Comparison of ENCODE assay signal across 12 cellular contexts in the genomic region with DNA sequence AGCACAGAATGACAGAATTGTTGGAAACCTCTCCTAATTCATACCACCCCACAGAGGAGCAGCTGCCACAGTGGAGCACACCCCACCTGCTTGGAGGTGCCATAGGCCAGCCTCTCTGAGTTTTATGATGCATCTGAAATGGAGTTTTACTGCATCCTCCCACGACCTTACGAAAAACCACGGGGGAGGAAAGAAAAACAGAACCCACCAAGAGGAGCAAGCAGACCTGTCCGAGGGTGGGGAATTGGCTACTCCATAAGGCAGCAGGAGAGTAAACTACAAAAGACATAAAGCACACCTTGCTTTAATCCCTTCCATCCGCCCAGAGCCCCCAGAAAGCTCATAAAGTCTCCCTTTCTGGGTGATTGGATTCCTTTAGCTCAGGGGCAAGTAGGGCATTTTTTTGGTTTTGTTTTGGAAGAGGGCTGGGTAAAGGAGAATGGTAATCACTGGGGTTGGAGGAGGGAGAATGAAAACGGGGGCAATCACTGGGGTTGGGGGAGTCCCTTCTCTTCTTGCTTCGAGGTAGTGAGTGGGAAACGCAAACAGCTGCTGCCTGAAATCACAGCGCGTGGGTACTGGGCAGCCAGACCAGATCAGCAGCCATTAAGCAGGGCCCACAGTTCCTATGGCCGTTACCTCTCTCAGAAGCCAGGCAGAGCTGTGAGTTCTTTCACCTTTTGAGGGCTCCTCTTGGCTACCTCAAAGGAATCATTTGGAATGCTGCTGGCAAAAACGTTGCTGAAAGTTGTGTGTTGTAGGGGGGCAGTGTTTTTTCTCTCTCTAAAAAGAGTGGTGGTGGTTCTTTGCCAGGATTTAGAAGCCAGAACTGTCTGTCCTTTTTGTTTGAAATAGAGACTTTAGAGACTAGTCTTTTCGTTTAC.
DNase-seq lines count a peak whose midpoint lies in the region; ATAC-seq and TF ChIP-seq lines count a peak whose summit lies in the region.
"Had no signal": no experiment of that assay in that cellular context is flagged by ENCODE, and none has a peak within 500 bp of the region (broad histone marks: within the 10 kb centered on the region; RNA-seq: fewer than 3 reads in every experiment).

No MANE protein-coding gene starts in this region.

- peaks cover 14% of the 10 kb centered on the region for H3K4me1 Mint-ChIP-seq in T-helper 1 cell treated with Interleukin-12 subunit alpha and Interleukin-12 subunit beta and Interleukin-4 antibody, amounts not matched to agents 30 μg/mL and 1 μg/mL, for 36 hours (ENCODE audit: low read depth)
- peaks cover 48 to 62% (median 58%) of the 10 kb centered on the region in 3 donors for H3K4me1 Mint-ChIP-seq in naive B cell
- H3K4me1 Mint-ChIP-seq: central memory CD8-positive, alpha-beta T cell had no signal

- no peak for TF ChIP-seq POLR2A in body of pancreas (IDR thresholded peaks at IDR 0.05)

- H3K9me3 ChIP-seq in body of pancreas (no peaks in the 10 kb centered on the region), thoracic aorta (no peaks in the 10 kb centered on the region)

- 71 to 74% methylated on average over 12 to 13 of the region's 13 CpGs for WGBS in body of pancreas, 2 donors

- no peaks in the 10 kb centered on the region for H3K36me3 ChIP-seq in body of pancreas (replicated peaks in 1 of 2; ENCODE audit: insufficient read depth in 1 of 2, low read depth in 2 of 2)
- H3K36me3 ChIP-seq in thoracic aorta, result no peaks in the 10 kb centered on the region

- ATAC-seq in body of pancreas, result no peak
- peak; percentile 37 to 58 for ATAC-seq in naive B cell (ENCODE audit: low read depth in 2 of 2)
- no peak for ATAC-seq in thoracic aorta (ENCODE audit: insufficient number of reproducible peaks, low FRiP score, low read depth)
- no peak for ATAC-seq in HG03439 (IDR thresholded peaks at IDR 0.05; ENCODE audit: unreplicated experiment)
- no peak for ATAC-seq in left colon

- TF ChIP-seq CTCF in body of pancreas (IDR thresholded peaks at IDR 0.05) (no peak), thoracic aorta (IDR thresholded peaks at IDR 0.05) (no peak)

- no peaks in the 10 kb centered on the region for H3K9me3 Mint-ChIP-seq in T-helper 1 cell treated with Interleukin-12 subunit alpha and Interleukin-12 subunit beta and Interleukin-4 antibody, amounts not matched to agents 30 μg/mL and 1 μg/mL, for 36 hours
- peaks cover 0 to 2% (median 0%) of the 10 kb centered on the region in 7 donors for H3K9me3 Mint-ChIP-seq in naive B cell
- H3K9me3 Mint-ChIP-seq: activated CD4-positive, alpha-beta T cell treated with anti-CD3 and anti-CD28 coated beads, Interleukin-2, amount 10 ng/mL, durations not matched to agents 24 days and 14 days; central memory CD8-positive, alpha-beta T cell had no signal

- H3K27ac ChIP-seq in body of pancreas (peak overlapping the region; percentile 16 to 58 (median 34)), thoracic aorta (peak overlapping the region; percentile 73 to 86)
- H3K27ac ChIP-seq: 22Rv1 had no signal

- H3K4me3 ChIP-seq in body of pancreas (no peak overlapping the region), thoracic aorta (no peak overlapping the region)

- no peaks in the 10 kb centered on the region for H3K27me3 Mint-ChIP-seq in T-helper 1 cell treated with Interleukin-12 subunit alpha and Interleukin-12 subunit beta and Interleukin-4 antibody, amounts not matched to agents 30 μg/mL and 1 μg/mL, for 36 hours (ENCODE audit: low read depth)
- H3K27me3 Mint-ChIP-seq in naive B cell, result no peaks in the 10 kb centered on the region
- H3K27me3 Mint-ChIP-seq: activated CD4-positive, alpha-beta T cell treated with anti-CD3 and anti-CD28 coated beads, Interleukin-2, amount 10 ng/mL, durations not matched to agents 24 days and 14 days; central memory CD8-positive, alpha-beta T cell had no signal

- H3K4me1 ChIP-seq in body of pancreas (peaks cover 31% of the 10 kb centered on the region), thoracic aorta (ENCODE audit: control insufficient read depth in 1 of 2, low read depth in 2 of 2) (peaks cover 13 to 33% of the 10 kb centered on the region in 2 donors)

- intact Hi-C loops in body of pancreas (cut with DNase I) (no loop called here), left colon (cut with DNase I, micrococcal nuclease) (no loop called here)

- DNase-seq in T-helper 1 cell, result no peak
- no peak for DNase-seq in body of pancreas
- DNase-seq in naive B cell, result no peak
- DNase-seq in thoracic aorta (ENCODE audit: low spot score), result no peak
- DNase-seq in NOMO-1 treated with DMSO at 0.1 percent for 48 hours (lab: John Stamatoyannopoulos, UW; ENCODE audit: unreplicated experiment), result no peak
- DNase-seq in left colon, result no peak
- DNase-seq: activated CD4-positive, alpha-beta T cell treated with anti-CD3 and anti-CD28 coated beads, Interleukin-2, amount 10 ng/mL, durations not matched to agents 24 days and 14 days; NCI-H1092 had no signal

- H3K27me3 ChIP-seq in body of pancreas, result no peaks in the 10 kb centered on the region
- no peaks in the 10 kb centered on the region for H3K27me3 ChIP-seq in thoracic aorta (replicated peaks; ENCODE audit: insufficient read depth)

- peak overlapping the region; percentile 72 for H3K27ac Mint-ChIP-seq in T-helper 1 cell treated with Interleukin-12 subunit alpha and Interleukin-12 subunit beta and Interleukin-4 antibody, amounts not matched to agents 30 μg/mL and 1 μg/mL, for 36 hours
- H3K27ac Mint-ChIP-seq in naive B cell, result peak overlapping the region; percentile 85 to 97 (median 94)
- H3K27ac Mint-ChIP-seq: activated CD4-positive, alpha-beta T cell treated with anti-CD3 and anti-CD28 coated beads, Interleukin-2, amount 10 ng/mL, durations not matched to agents 24 days and 14 days had no signal

- no peak overlapping the region for H3K4me3 Mint-ChIP-seq in T-helper 1 cell treated with Interleukin-12 subunit alpha and Interleukin-12 subunit beta and Interleukin-4 antibody, amounts not matched to agents 30 μg/mL and 1 μg/mL, for 36 hours
- H3K4me3 Mint-ChIP-seq in naive B cell, result peak overlapping the region in 7 of 8 donors; percentile 23 to 83 (median 66)
- H3K4me3 Mint-ChIP-seq: activated CD4-positive, alpha-beta T cell treated with anti-CD3 and anti-CD28 coated beads, Interleukin-2, amount 10 ng/mL, durations not matched to agents 24 days and 14 days; central memory CD8-positive, alpha-beta T cell had no signal

- peaks cover 4% of the 10 kb centered on the region for H3K36me3 Mint-ChIP-seq in T-helper 1 cell treated with Interleukin-12 subunit alpha and Interleukin-12 subunit beta and Interleukin-4 antibody, amounts not matched to agents 30 μg/mL and 1 μg/mL, for 36 hours (ENCODE audit: low read depth)
- H3K36me3 Mint-ChIP-seq in naive B cell, result peaks cover 7 to 11% of the 10 kb centered on the region in 2 donors

Comparison
In these comparisons a context has a peak if more than half of its experiments do, and no peak if none do; other contexts are left out.
1. ATAC-seq: peak in naive B cell (2 of 2); none in body of pancreas (single experiment), thoracic aorta (single experiment), HG03439 (single experiment) and left colon (single experiment).